27 cellular contexts compared by ENCODE assay signal in the genomic region with DNA sequence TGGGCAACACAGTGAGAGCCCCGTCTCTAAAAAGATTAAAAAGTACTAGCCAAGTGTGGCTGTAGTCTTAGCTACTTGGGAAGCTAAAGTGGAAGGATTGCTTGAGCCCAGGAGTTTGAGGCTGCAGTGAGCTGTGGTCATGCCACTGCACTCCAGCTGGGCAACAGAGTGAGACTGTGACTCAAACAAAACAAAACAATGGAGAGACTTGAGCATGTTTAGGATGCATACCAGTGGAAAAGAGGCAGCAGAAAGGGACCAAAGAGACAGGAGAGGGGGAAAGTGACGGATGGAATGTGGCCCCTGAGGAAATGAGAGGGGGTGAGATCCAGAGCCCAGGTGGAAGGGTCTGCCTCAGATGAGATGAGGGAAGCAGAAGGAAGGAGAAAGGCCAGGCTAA.
"Had no signal": no experiment of that assay in that cellular context is flagged by ENCODE, and none has a peak within 500 bp of the region (broad histone marks: within the 10 kb centered on the region; RNA-seq: fewer than 3 reads in every experiment).

No MANE protein-coding gene starts in this region.

- H3K4me3 ChIP-seq: colonic mucosa, heart left ventricle, left ventricle myocardium inferior, lower lobe of right lung, neural progenitor cell, pancreas, prostate gland, spleen, thoracic aorta, upper lobe of left lung, uterus had no signal

- ATAC-seq: heart left ventricle; left cardiac atrium; lower lobe of right lung; natural killer cell treated with Interleukin-12 subunit alpha and Interleukin-12 subunit beta and Interleukin-15 and Interleukin-18, amount 100 ng/mL, for 72 hours; pancreas; sciatic nerve; stimulated activated memory B cell treated with anti-CD40 and anti-IgM and Interleukin-4, amounts not matched to agents 10 μg/mL and 1 μg/mL and 100 μg/mL, for 72 hours; stimulated activated naive CD8-positive, alpha-beta T cell treated with anti-CD3 and anti-CD28 coated beads, Interleukin-15, amount 100 ng/mL, for 72 hours had no signal

- H3K36me3 ChIP-seq: colonic mucosa, heart left ventricle, left ventricle myocardium inferior, lower lobe of right lung, neural progenitor cell, pancreas, prostate gland, spleen, thoracic aorta, upper lobe of left lung, uterus had no signal

- H3K27ac ChIP-seq: colonic mucosa, heart left ventricle, left ventricle myocardium inferior, lower lobe of right lung, neural progenitor cell, pancreas, prostate gland, spleen, thoracic aorta, upper lobe of left lung, uterus had no signal

- H3K27me3 ChIP-seq: colonic mucosa, heart left ventricle, neural progenitor cell, pancreas, upper lobe of left lung, uterus had no signal

- H3K9me3 Mint-ChIP-seq: natural killer cell treated with Interleukin-12 subunit alpha and Interleukin-12 subunit beta and Interleukin-15 and Interleukin-18, amount 100 ng/mL, for 72 hours; neural progenitor cell; stimulated activated naive CD8-positive, alpha-beta T cell treated with anti-CD3 and anti-CD28 coated beads, Interleukin-15, amount 100 ng/mL, for 72 hours had no signal

- H3K9ac ChIP-seq: neural progenitor cell had no signal

- H3K4me1 Mint-ChIP-seq: memory B cell; stimulated activated memory B cell treated with anti-CD40 and anti-IgM and Interleukin-4, amounts not matched to agents 10 μg/mL and 1 μg/mL and 100 μg/mL, for 72 hours; stimulated activated naive CD8-positive, alpha-beta T cell treated with anti-CD3 and anti-CD28 coated beads, Interleukin-15, amount 100 ng/mL, for 72 hours had no signal

- DNase-seq: colonic mucosa; dermis blood vessel endothelial cell; foreskin melanocyte; heart left ventricle; hippocampal formation; left cardiac atrium; left ventricle myocardium inferior; lower lobe of right lung; midbrain; occipital lobe; pancreas; spleen; stimulated activated CD4-positive, alpha-beta T cell treated with anti-CD3 and anti-CD28 coated beads, Interleukin-15, amount 100 ng/mL, for 24 hours; stimulated activated CD4-positive, alpha-beta T cell treated with anti-CD3 and anti-CD28 coated beads, Interleukin-1b, Interleukin-23, amount 100 ng/mL, for 48 hours; stimulated activated CD4-positive, alpha-beta T cell treated with anti-CD3 and anti-CD28 coated beads, Interleukin-4, amount 100 ng/mL, for 24 hours; stimulated activated naive CD8-positive, alpha-beta T cell treated with anti-CD3 and anti-CD28 coated beads, Interleukin-15, amount 100 ng/mL, for 72 hours; upper lobe of left lung; uterus had no signal

- H3K4me1 ChIP-seq: colonic mucosa, heart left ventricle, left ventricle myocardium inferior, lower lobe of right lung, neural progenitor cell, pancreas, prostate gland, spleen, upper lobe of left lung, uterus had no signal

- H3K4me2 ChIP-seq: neural progenitor cell had no signal

- FAIRE-seq: endothelial cell of umbilical vein, islet of Langerhans, pancreas had no signal

- H2AFZ ChIP-seq: neural progenitor cell had no signal

- H3K36me3 Mint-ChIP-seq: memory B cell; natural killer cell treated with Interleukin-12 subunit alpha and Interleukin-12 subunit beta and Interleukin-15 and Interleukin-18, amount 100 ng/mL, for 72 hours; neural progenitor cell; stimulated activated memory B cell treated with anti-CD40 and anti-IgM and Interleukin-4, amounts not matched to agents 10 μg/mL and 1 μg/mL and 100 μg/mL, for 72 hours had no signal

- H3K9me3 ChIP-seq: colonic mucosa, lower lobe of right lung, pancreas, prostate gland, spleen, thoracic aorta, upper lobe of left lung, uterus had no signal

- H3K27me3 Mint-ChIP-seq: stimulated activated naive CD8-positive, alpha-beta T cell treated with anti-CD3 and anti-CD28 coated beads, Interleukin-15, amount 100 ng/mL, for 72 hours had no signal

- H3K4me3 Mint-ChIP-seq: memory B cell; natural killer cell treated with Interleukin-12 subunit alpha and Interleukin-12 subunit beta and Interleukin-15 and Interleukin-18, amount 100 ng/mL, for 72 hours; neural progenitor cell; stimulated activated memory B cell treated with anti-CD40 and anti-IgM and Interleukin-4, amounts not matched to agents 10 μg/mL and 1 μg/mL and 100 μg/mL, for 72 hours; stimulated activated naive CD8-positive, alpha-beta T cell treated with anti-CD3 and anti-CD28 coated beads, Interleukin-15, amount 100 ng/mL, for 72 hours had no signal

- H3K27ac Mint-ChIP-seq: memory B cell; natural killer cell treated with Interleukin-12 subunit alpha and Interleukin-12 subunit beta and Interleukin-15 and Interleukin-18, amount 100 ng/mL, for 72 hours; neural progenitor cell; stimulated activated memory B cell treated with anti-CD40 and anti-IgM and Interleukin-4, amounts not matched to agents 10 μg/mL and 1 μg/mL and 100 μg/mL, for 72 hours had no signal
